13 cellular contexts compared by ENCODE assay signal in genomic region chr4:185634066-185634652, GRCh38.
DNase-seq lines count a peak whose midpoint lies in the region; ATAC-seq and TF ChIP-seq lines count a peak whose summit lies in the region.
"Had no signal": no experiment of that assay in that cellular context is flagged by ENCODE, and none has a peak within 500 bp of the region (broad histone marks: within the 10 kb centered on the region; RNA-seq: fewer than 3 reads in every experiment).

No MANE protein-coding gene starts in this region.

- H2AFZ ChIP-seq in PC-9 = no peak overlapping the region

- H3K27me3 ChIP-seq in cardiac muscle cell (no peaks in the 10 kb centered on the region), PC-9 (ENCODE audit: insufficient read depth, low read depth) (no peaks in the 10 kb centered on the region), gastroesophageal sphincter (no peaks in the 10 kb centered on the region), upper lobe of right lung (no peaks in the 10 kb centered on the region)

- H3K79me2 ChIP-seq in PC-9 (ENCODE audit: low read depth) = no peaks in the 10 kb centered on the region

- no peak for TF ChIP-seq EP300 in gastroesophageal sphincter (IDR thresholded peaks at IDR 0.05)

- whole genome bisulfite sequencing in gastroesophageal sphincter (ENCODE audit: low coverage in 1 of 2), 2 donors = 63 to 68% methylated on average over 3 of the region's 3 CpGs

- DNase-seq in cardiac muscle cell (ENCODE audit: low read depth in 1 of 2, low spot score in 1 of 2) (no peak), Right ventricle myocardium superior (no peak), PC-9 (no peak), upper lobe of right lung (no peak), NOMO-1 treated with dmso at 0.1 percent for 144 hours (lab: John Stamatoyannopoulos, UW; ENCODE audit: unreplicated experiment) (no peak), hippocampal formation (lab: John Stamatoyannopoulos, UW) (no peak)
- DNase-seq: DMS153; effector CD8-positive, alpha-beta T cell; NCI-H1417 treated with DMSO at 0.1 percent for 48 hours; stimulated activated naive CD8-positive, alpha-beta T cell treated with anti-CD3 and anti-CD28 coated beads, Interleukin-15, Interleukin-2, amounts not matched to agents 100 U/mL and 50 U/mL, for 24 hours had no signal

- CTCF ChIA-PET in PC-9 (lab: Charles Lee) = interaction anchor here (0.5 kb wide), 1 partner anchor 1086 kb away, joined by 3 read pairs; no protein-coding TSS in a partner anchor

- H3K4me2 ChIP-seq in PC-9 = no peak overlapping the region

- intact Hi-C loops in Right ventricle myocardium superior (cut with DNase I) (no loop called here), PC-9 (cut with micrococcal nuclease; ENCODE audit: unreplicated experiment) (no loop called here), upper lobe of right lung (cut with DNase I) (no loop called here)

- BruUV-seq in PC-9 (replicated peaks; lab: Mats Ljungman, UMichigan) = no TSS peak

- no peaks in the 10 kb centered on the region for H3K9me3 ChIP-seq in cardiac muscle cell (ENCODE audit: low read depth)
- no peaks in the 10 kb centered on the region for H3K9me3 ChIP-seq in PC-9 (ENCODE audit: insufficient read depth, low read depth)
- peaks cover 0 to 6% (median 0%) of the 10 kb centered on the region in 3 donors for H3K9me3 ChIP-seq in gastroesophageal sphincter
- H3K9me3 ChIP-seq in upper lobe of right lung = peaks cover 9% of the 10 kb centered on the region
- H3K9me3 ChIP-seq: prostate gland had no signal

- no peaks in the 10 kb centered on the region for H3F3A ChIP-seq in PC-9 (ENCODE audit: insufficient read depth, low read depth)

- POLR2A ChIA-PET in PC-9 (lab: Charles Lee; ENCODE audit: unreplicated experiment) = no interaction called here

- no peak for ATAC-seq in Right ventricle myocardium superior (ENCODE audit: poor library complexity)
- ATAC-seq in gastroesophageal sphincter = no peak
- no peak for ATAC-seq in upper lobe of right lung
- ATAC-seq in HG03521 (IDR thresholded peaks at IDR 0.05; ENCODE audit: unreplicated experiment) = no peak
- ATAC-seq: stimulated activated naive CD8-positive, alpha-beta T cell treated with anti-CD3 and anti-CD28 coated beads, Interleukin-15, Interleukin-2, amounts not matched to agents 100 U/mL and 50 U/mL, for 24 hours had no signal

- H3K36me3 ChIP-seq in cardiac muscle cell (peaks cover 62% of the 10 kb centered on the region), PC-9 (ENCODE audit: low read depth) (no peaks in the 10 kb centered on the region), gastroesophageal sphincter (peaks cover 0 to 10% of the 10 kb centered on the region in 2 donors), upper lobe of right lung (no peaks in the 10 kb centered on the region)
- H3K36me3 ChIP-seq: prostate gland had no signal

- H4K20me1 ChIP-seq in PC-9 (ENCODE audit: insufficient read depth) = no peaks in the 10 kb centered on the region

- no peak for TF ChIP-seq POLR2A in gastroesophageal sphincter (IDR thresholded peaks at IDR 0.05)

- H3K4me1 ChIP-seq in cardiac muscle cell (ENCODE audit: low read depth) (no peaks in the 10 kb centered on the region), PC-9 (replicated peaks; ENCODE audit: insufficient read depth) (no peaks in the 10 kb centered on the region), gastroesophageal sphincter (peaks cover 0 to 13% (median 5%) of the 10 kb centered on the region in 3 donors), upper lobe of right lung (no peaks in the 10 kb centered on the region)
- H3K4me1 ChIP-seq: prostate gland had no signal

- TF ChIP-seq CTCF in cardiac muscle cell (IDR thresholded peaks at IDR 0.05; ENCODE audit: low read depth, low read length) = peak; percentile 42
- TF ChIP-seq CTCF in PC-9 (conservative IDR thresholded peaks at IDR 0.05) = peak; percentile 65
- peak; percentile 29 to 45 (median 30) for TF ChIP-seq CTCF in gastroesophageal sphincter (IDR thresholded peaks at IDR 0.05)
- peak; percentile 51 for TF ChIP-seq CTCF in upper lobe of right lung (IDR thresholded peaks at IDR 0.05)

- H3K9me2 ChIP-seq in PC-9 (ENCODE audit: insufficient read depth) = no peaks in the 10 kb centered on the region

- H3K27ac ChIP-seq in cardiac muscle cell (no peak overlapping the region), PC-9 (no peak overlapping the region), gastroesophageal sphincter (no peak overlapping the region), upper lobe of right lung (no peak overlapping the region)
- H3K27ac ChIP-seq: prostate gland had no signal

- H3K4me3 ChIP-seq in cardiac muscle cell = no peak overlapping the region
- H3K4me3 ChIP-seq in PC-9 = no peak overlapping the region
- H3K4me3 ChIP-seq in gastroesophageal sphincter = no peak overlapping the region
- no peak overlapping the region for H3K4me3 ChIP-seq in upper lobe of right lung
- H3K4me3 ChIP-seq: prostate gland had no signal
